In the genomic region with DNA sequence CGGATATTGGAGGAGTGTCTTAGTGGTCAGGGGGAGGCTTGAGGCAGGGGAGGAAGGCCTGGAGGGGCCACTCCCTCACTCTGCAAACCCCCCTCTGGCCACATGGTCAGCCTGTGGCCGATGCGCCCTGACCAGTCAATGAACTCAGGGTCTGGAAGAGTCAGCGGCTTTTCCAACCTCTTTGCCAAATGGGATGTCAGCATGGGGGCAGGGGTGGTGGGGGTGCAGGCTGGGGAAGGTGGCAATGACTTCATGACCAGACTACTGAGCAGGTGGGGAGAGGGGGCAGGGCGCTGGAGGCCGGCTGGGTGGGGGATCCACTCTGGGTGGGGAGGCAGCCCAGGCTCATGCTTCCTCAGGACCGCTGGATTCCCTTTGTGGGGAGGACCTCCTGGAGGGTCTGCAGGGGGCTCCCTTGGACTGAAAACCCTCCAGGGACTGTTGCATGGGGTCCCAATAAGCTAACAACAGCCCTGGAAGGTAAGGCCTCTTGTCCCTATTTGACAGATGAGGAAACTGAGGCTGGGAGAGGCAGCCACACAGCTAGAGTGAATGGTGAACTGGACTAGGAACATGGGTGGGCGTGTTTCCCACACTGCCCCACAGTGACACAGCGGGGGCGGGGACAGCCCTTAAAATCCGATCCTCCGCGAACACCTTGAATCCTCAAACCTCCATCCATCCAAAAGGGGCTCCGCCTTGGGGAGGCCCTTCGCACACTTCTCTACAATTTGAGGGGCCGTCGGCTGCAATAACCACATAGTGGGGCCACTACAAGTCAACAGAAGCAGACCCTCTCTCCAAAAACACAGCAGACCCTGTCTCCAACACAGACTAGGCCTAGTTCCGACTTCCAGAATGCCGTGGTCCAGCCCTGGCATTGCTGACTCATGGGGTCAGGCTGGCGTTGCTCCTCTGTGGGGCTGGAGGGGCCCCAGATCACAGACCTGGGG, we compare ENCODE assay signal across 12 cellular contexts.
DNase-seq lines count a peak whose midpoint lies in the region; ATAC-seq and TF ChIP-seq lines count a peak whose summit lies in the region.
"Had no signal": no experiment of that assay in that cellular context is flagged by ENCODE, and none has a peak within 500 bp of the region (broad histone marks: within the 10 kb centered on the region; RNA-seq: fewer than 3 reads in every experiment).

No MANE protein-coding gene starts in this region.

- WGBS in ovary, 3 donors: 93 to 95% (median 95%) methylated on average over 20 of the region's 20 CpGs

- ATAC-seq in central memory CD8-positive, alpha-beta T cell (replicated peaks; ENCODE audit: extremely low read depth, poor library complexity, severe bottlenecking): no peak

- no peak for TF ChIP-seq POLR2A in ovary (IDR thresholded peaks at IDR 0.05)

- peaks cover 68 to 76% of the 10 kb centered on the region in 2 donors for H3K4me1 ChIP-seq in mucosa of rectum (ENCODE audit: control insufficient read depth in 2 of 2, insufficient read depth in 2 of 2, low read length in 2 of 2)
- peaks cover 14% of the 10 kb centered on the region for H3K4me1 ChIP-seq in ovary (ENCODE audit: insufficient read depth)

- peaks cover 40% of the 10 kb centered on the region for H3K4me1 Mint-ChIP-seq in activated naive CD4-positive, alpha-beta T cell treated with anti-CD3 and anti-CD28 coated beads for 36 hours (ENCODE audit: low read depth)
- peaks cover 48% of the 10 kb centered on the region for H3K4me1 Mint-ChIP-seq in central memory CD8-positive, alpha-beta T cell
- H3K4me1 Mint-ChIP-seq in type B pancreatic cell (ENCODE audit: unreplicated experiment): peaks cover 30% of the 10 kb centered on the region

- H3K27me3 ChIP-seq in mucosa of rectum (ENCODE audit: control insufficient read depth in 2 of 2, insufficient read depth in 2 of 2, low read length in 2 of 2) (no peaks in the 10 kb centered on the region), ovary (no peaks in the 10 kb centered on the region)
- H3K27me3 ChIP-seq: brain microvascular endothelial cell had no signal

- no peaks in the 10 kb centered on the region for H3K36me3 ChIP-seq in mucosa of rectum (ENCODE audit: control insufficient read depth in 2 of 2, insufficient read depth in 2 of 2, low read length in 2 of 2)
- no peaks in the 10 kb centered on the region for H3K36me3 ChIP-seq in ovary
- H3K36me3 ChIP-seq: brain microvascular endothelial cell, HAP-1 had no signal

- no peaks in the 10 kb centered on the region for H3K9me3 Mint-ChIP-seq in activated naive CD4-positive, alpha-beta T cell treated with anti-CD3 and anti-CD28 coated beads for 36 hours
- no peaks in the 10 kb centered on the region for H3K9me3 Mint-ChIP-seq in central memory CD8-positive, alpha-beta T cell
- no peaks in the 10 kb centered on the region for H3K9me3 Mint-ChIP-seq in type B pancreatic cell

- H3K36me3 Mint-ChIP-seq in activated naive CD4-positive, alpha-beta T cell treated with anti-CD3 and anti-CD28 coated beads for 36 hours (ENCODE audit: low read depth): peaks cover 6% of the 10 kb centered on the region
- H3K36me3 Mint-ChIP-seq in central memory CD8-positive, alpha-beta T cell (ENCODE audit: insufficient read depth): peaks cover 2% of the 10 kb centered on the region
- H3K36me3 Mint-ChIP-seq in type B pancreatic cell: no peaks in the 10 kb centered on the region

- H3K27ac Mint-ChIP-seq in activated naive CD4-positive, alpha-beta T cell treated with anti-CD3 and anti-CD28 coated beads for 36 hours: no peak overlapping the region
- peak overlapping the region; percentile 35 for H3K27ac Mint-ChIP-seq in central memory CD8-positive, alpha-beta T cell (ENCODE audit: low read depth)
- peak overlapping the region; percentile 77 for H3K27ac Mint-ChIP-seq in type B pancreatic cell

- H3K27ac ChIP-seq in mucosa of rectum (ENCODE audit: low read depth in 2 of 2, low read length in 2 of 2) (peak overlapping the region; percentile 93 to 97), ovary (no peak overlapping the region)
- H3K27ac ChIP-seq: brain microvascular endothelial cell had no signal

- no peak overlapping the region for H3K4me3 ChIP-seq in mucosa of rectum (ENCODE audit: low read length in 2 of 2)
- H3K4me3 ChIP-seq in ovary: no peak overlapping the region
- H3K4me3 ChIP-seq: HAP-1 had no signal

- DNase-seq in activated naive CD4-positive, alpha-beta T cell treated with anti-CD3 and anti-CD28 coated beads for 36 hours: peak; percentile 4
- DNase-seq in activated naive CD4-positive, alpha-beta T cell (lab: John Stamatoyannopoulos, UW): no peak
- no peak for DNase-seq in central memory CD8-positive, alpha-beta T cell (ENCODE audit: low spot score in 2 of 2)
- DNase-seq in type B pancreatic cell (ENCODE audit: extremely low spot score, unreplicated experiment) (no peak), MV-4-11 (lab: John Stamatoyannopoulos, UW) (no peak), ovary (no peak), amniotic stem cell (lab: John Stamatoyannopoulos, UW) (no peak)
- DNase-seq: brain microvascular endothelial cell, NCI-H524 treated with DMSO at 0.1 percent for 48 hours, retina had no signal

- intact Hi-C loops in activated naive CD4-positive, alpha-beta T cell treated with anti-CD3 and anti-CD28 coated beads for 36 hours (cut with micrococcal nuclease): no loop called here
- intact Hi-C loops in ovary (cut with DNase I): loop anchor here in 1 of 4 donors (5.0 kb wide), 1 partner anchor 80 kb away; the partner anchor contains the start of gene TOB1

- TF ChIP-seq EP300 in ovary (IDR thresholded peaks at IDR 0.05): no peak

- CTCF ChIA-PET in activated naive CD4-positive, alpha-beta T cell treated with anti-CD3 and anti-CD28 coated beads for 36 hours (lab: Charles Lee): interaction anchor here (0.9 to 5.5 kb wide), 8 partner anchors 10 to 164 kb away, joined by 3 to 81 read pairs (median 7); no protein-coding TSS in a partner anchor

- H3K27me3 Mint-ChIP-seq in activated naive CD4-positive, alpha-beta T cell treated with anti-CD3 and anti-CD28 coated beads for 36 hours (ENCODE audit: low read depth): no peaks in the 10 kb centered on the region
- H3K27me3 Mint-ChIP-seq in central memory CD8-positive, alpha-beta T cell: no peaks in the 10 kb centered on the region
- no peaks in the 10 kb centered on the region for H3K27me3 Mint-ChIP-seq in type B pancreatic cell

- TF ChIP-seq CTCF in type B pancreatic cell (conservative IDR thresholded peaks at IDR 0.05) (no peak), ovary (IDR thresholded peaks at IDR 0.05) (no peak)

- H3K9me3 ChIP-seq in mucosa of rectum (ENCODE audit: control insufficient read depth in 2 of 2, low read length in 2 of 2) (no peaks in the 10 kb centered on the region), ovary (no peaks in the 10 kb centered on the region)
- H3K9me3 ChIP-seq: HAP-1 had no signal

- H3K9ac ChIP-seq in mucosa of rectum (ENCODE audit: low read depth in 1 of 2, low read length in 2 of 2): no peak overlapping the region

- H3K4me3 Mint-ChIP-seq in activated naive CD4-positive, alpha-beta T cell treated with anti-CD3 and anti-CD28 coated beads for 36 hours: no peak overlapping the region
- no peak overlapping the region for H3K4me3 Mint-ChIP-seq in central memory CD8-positive, alpha-beta T cell
- no peak overlapping the region for H3K4me3 Mint-ChIP-seq in type B pancreatic cell

Comparison
In these comparisons a context has a peak if more than half of its experiments do, and no peak if none do; other contexts are left out.
1. H3K27ac ChIP-seq: peak in mucosa of rectum (2 of 2); none in ovary (0 of 2).